ENCODE assay signal across 1 cellular context in genomic region chr20:23585808-23586734, GRCh38.
TF ChIP-seq lines count a peak whose summit lies in the region.

No MANE protein-coding gene starts in this region.

TF ChIP-seq in HepG2, 621 proteins besides CTCF, POLR2A, EP300 and RAD21 (continued from another document and continues in another):
- no peak for TF ChIP-seq FUBP1 (CRISPR knock-in tag; IDR thresholded peaks at IDR 0.05; ENCODE audit: borderline replicate concordance)
- no peak for TF ChIP-seq CENPBD1 (CRISPR knock-in tag; IDR thresholded peaks at IDR 0.05; ENCODE audit: borderline replicate concordance, low read depth)
- TF ChIP-seq HMG20A (CRISPR knock-in tag; IDR thresholded peaks at IDR 0.05; ENCODE audit: borderline replicate concordance) = peak; percentile 73; the same call in 1 of the 2 replicates
- TF ChIP-seq ELF3 (CRISPR knock-in tag; IDR thresholded peaks at IDR 0.05) = peak; percentile 71; the same call in 1 of the 2 replicates
- peak; percentile 80 for TF ChIP-seq FOXA3 (CRISPR knock-in tag; IDR thresholded peaks at IDR 0.05)
- no peak for TF ChIP-seq ZNF761 (CRISPR knock-in tag; conservative IDR thresholded peaks at IDR 0.05)
- no peak for TF ChIP-seq ZNF879 (CRISPR knock-in tag; IDR thresholded peaks at IDR 0.05)
- no peak; the same call in 1 of the 2 replicates for TF ChIP-seq CBFB (CRISPR knock-in tag; IDR thresholded peaks at IDR 0.05)
- peak; percentile 63 for TF ChIP-seq ZMYM4 (CRISPR knock-in tag; IDR thresholded peaks at IDR 0.05)
- no peak for TF ChIP-seq ZUFSP (CRISPR knock-in tag; IDR thresholded peaks at IDR 0.05; ENCODE audit: borderline replicate concordance)
- TF ChIP-seq ZBTB10 (CRISPR knock-in tag; IDR thresholded peaks at IDR 0.05; ENCODE audit: borderline replicate concordance) = peak; percentile 64; the same call in 1 of the 2 replicates
- no peak for TF ChIP-seq SETDB1 (CRISPR knock-in tag; IDR thresholded peaks at IDR 0.05; ENCODE audit: borderline replicate concordance)
- TF ChIP-seq ZMYM2 (CRISPR knock-in tag; IDR thresholded peaks at IDR 0.05) = no peak
- TF ChIP-seq ZNF337 (CRISPR knock-in tag; IDR thresholded peaks at IDR 0.05; ENCODE audit: borderline replicate concordance, low read depth) = no peak
- TF ChIP-seq ZNF367 (CRISPR knock-in tag; IDR thresholded peaks at IDR 0.05; ENCODE audit: borderline replicate concordance) = no peak
- no peak for TF ChIP-seq THAP8 (CRISPR knock-in tag; IDR thresholded peaks at IDR 0.05; ENCODE audit: borderline replicate concordance)
- no peak for TF ChIP-seq CENPX (CRISPR knock-in tag; IDR thresholded peaks at IDR 0.05)
- TF ChIP-seq ZBTB26 (CRISPR knock-in tag; IDR thresholded peaks at IDR 0.05; ENCODE audit: borderline replicate concordance) = no peak
- no peak for TF ChIP-seq CSRNP1 (CRISPR knock-in tag; IDR thresholded peaks at IDR 0.05)
- no peak for TF ChIP-seq ZNF101 (CRISPR knock-in tag; IDR thresholded peaks at IDR 0.05; ENCODE audit: borderline replicate concordance, low read depth)
- TF ChIP-seq ZSCAN20 (CRISPR knock-in tag; IDR thresholded peaks at IDR 0.05; ENCODE audit: borderline replicate concordance) = 0 out of 2 replicates have a peak, but pooled peaks have one; percentile 80
- TF ChIP-seq ISL2 (CRISPR knock-in tag; IDR thresholded peaks at IDR 0.05) = peak; percentile 90
- TF ChIP-seq ZNF296 (CRISPR knock-in tag; conservative IDR thresholded peaks at IDR 0.05) = no peak
- TF ChIP-seq ZNF75D (CRISPR knock-in tag; IDR thresholded peaks at IDR 0.05; ENCODE audit: borderline replicate concordance) = no peak
- no peak for TF ChIP-seq RFXANK (CRISPR knock-in tag; IDR thresholded peaks at IDR 0.05)
- no peak for TF ChIP-seq ZNF703 (CRISPR knock-in tag; IDR thresholded peaks at IDR 0.05; ENCODE audit: borderline replicate concordance)
- peak; percentile 85 for TF ChIP-seq ARID5B (CRISPR knock-in tag; IDR thresholded peaks at IDR 0.05)
- no peak for TF ChIP-seq NAIF1 (CRISPR knock-in tag; IDR thresholded peaks at IDR 0.05; ENCODE audit: borderline replicate concordance)
- TF ChIP-seq HIC2 (CRISPR knock-in tag; IDR thresholded peaks at IDR 0.05; ENCODE audit: low read depth) = no peak; the same call in 1 of the 2 replicates
- TF ChIP-seq POLR2AphosphoS5 (IDR thresholded peaks at IDR 0.05; ENCODE audit: low read depth, low read length) = 0 out of 2 replicates have a peak, but pooled peaks have one; percentile 61
- TF ChIP-seq ZFP41 (CRISPR knock-in tag; IDR thresholded peaks at IDR 0.05; ENCODE audit: borderline replicate concordance) = no peak
- TF ChIP-seq JARID2 (CRISPR knock-in tag; IDR thresholded peaks at IDR 0.05; ENCODE audit: insufficient replicate concordance) = no peak
- TF ChIP-seq ZNF564 (CRISPR knock-in tag; IDR thresholded peaks at IDR 0.05) = 0 out of 2 replicates have a peak, but pooled peaks have one; percentile 34
- no peak for TF ChIP-seq ZNF446 (CRISPR knock-in tag; IDR thresholded peaks at IDR 0.05)
- peak; percentile 52 for TF ChIP-seq TEAD3 (CRISPR knock-in tag; optimal IDR thresholded peaks at IDR 0.05; ENCODE audit: borderline replicate concordance)
- TF ChIP-seq MIER2 (CRISPR knock-in tag; IDR thresholded peaks at IDR 0.05) = no peak; the same call in 1 of the 2 replicates
- no peak; the same call in 1 of the 2 replicates for TF ChIP-seq TGIF2 (CRISPR knock-in tag; IDR thresholded peaks at IDR 0.05)
- no peak for TF ChIP-seq ISX (CRISPR knock-in tag; conservative IDR thresholded peaks at IDR 0.05)
- no peak for TF ChIP-seq HNRNPLL (IDR thresholded peaks at IDR 0.05; ENCODE audit: low read depth, low read length, poor library complexity, severe bottlenecking)
- peak; percentile 94 for TF ChIP-seq ZSCAN9 (CRISPR knock-in tag; IDR thresholded peaks at IDR 0.05; ENCODE audit: borderline replicate concordance)
- TF ChIP-seq ZNF781 (CRISPR knock-in tag; IDR thresholded peaks at IDR 0.05; ENCODE audit: borderline replicate concordance, not compliant biosample characterization) = no peak
- TF ChIP-seq SNAI1 (CRISPR knock-in tag; IDR thresholded peaks at IDR 0.05; ENCODE audit: borderline replicate concordance) = peak; percentile 90; the same call in 1 of the 2 replicates
- TF ChIP-seq EHMT2 (IDR thresholded peaks at IDR 0.05; ENCODE audit: borderline replicate concordance, low read depth, low read length) = peak; percentile 67; the same call in 1 of the 2 replicates
- 0 out of 2 replicates have a peak, but pooled peaks have one; percentile 49 for TF ChIP-seq RFXAP (CRISPR knock-in tag; IDR thresholded peaks at IDR 0.05; ENCODE audit: borderline replicate concordance)
- no peak for TF ChIP-seq MXD4 (CRISPR knock-in tag; IDR thresholded peaks at IDR 0.05)
